In genomic region chr4:147833741-147834140, GRCh38 we compare ENCODE assay signal across 25 cellular contexts.
DNase-seq lines count a peak whose midpoint lies in the region; ATAC-seq and TF ChIP-seq lines count a peak whose summit lies in the region.
"Had no signal": no experiment of that assay in that cellular context is flagged by ENCODE, and none has a peak within 500 bp of the region (broad histone marks: within the 10 kb centered on the region; RNA-seq: fewer than 3 reads in every experiment).

No MANE protein-coding gene starts in this region.

- peaks cover 24% of the 10 kb centered on the region for H3K36me3 Mint-ChIP-seq in chondrocyte (ENCODE audit: low read depth)
- H3K36me3 Mint-ChIP-seq in natural killer cell treated with Interleukin-12 subunit alpha and Interleukin-12 subunit beta and Interleukin-15 and Interleukin-18, amount 100 ng/mL, for 72 hours, result peaks cover 9% of the 10 kb centered on the region
- H3K36me3 Mint-ChIP-seq in activated CD4-positive, alpha-beta memory T cell treated with anti-CD3 and anti-CD28 coated beads for 36 hours, result peaks cover 12% of the 10 kb centered on the region
- H3K36me3 Mint-ChIP-seq: activated naive CD4-positive, alpha-beta T cell treated with anti-CD3 and anti-CD28 coated beads, Interleukin-2, amount 50 U/mL, for 24 hours; stimulated activated memory B cell treated with anti-CD40 and anti-IgM and Interleukin-4, amounts not matched to agents 10 μg/mL and 1 μg/mL and 100 μg/mL, for 72 hours had no signal

- intact Hi-C loops in body of pancreas (cut with DNase I), result no loop called here
- intact Hi-C loops in activated CD4-positive, alpha-beta memory T cell treated with anti-CD3 and anti-CD28 coated beads for 36 hours (cut with micrococcal nuclease), result no loop called here
- intact Hi-C loops in left lung (cut with DNase I), result no loop called here

- POLR2A ChIA-PET in activated CD4-positive, alpha-beta memory T cell treated with anti-CD3 and anti-CD28 coated beads for 36 hours (lab: Charles Lee), result no interaction called here

- DNase-seq in chondrocyte (ENCODE audit: low spot score) (no peak), KG1 (lab: John Stamatoyannopoulos, UW) (no peak), body of pancreas (no peak), left lung (no peak)
- no peak for DNase-seq in natural killer cell treated with Interleukin-12 subunit alpha and Interleukin-12 subunit beta and Interleukin-15 and Interleukin-18, amount 100 ng/mL, for 72 hours (ENCODE audit: low spot score)
- DNase-seq in activated CD4-positive, alpha-beta memory T cell treated with anti-CD3 and anti-CD28 coated beads for 36 hours, result no peak
- DNase-seq: activated CD4-positive, alpha-beta T cell treated with anti-CD3 and anti-CD28 coated beads for 4 hours; anterior cingulate cortex; CD4-positive, alpha-beta T cell; effector CD4-positive, alpha-beta T cell; erythroblast; hypothalamus; left ventricle myocardium superior; MM.1S; NCI-H1417 treated with DMSO at 0.1 percent for 48 hours; NCI-H446 had no signal

- CTCF ChIA-PET in activated CD4-positive, alpha-beta memory T cell treated with anti-CD3 and anti-CD28 coated beads for 36 hours (lab: Charles Lee), result interaction anchor here (1.4 to 1.6 kb wide), 2 partner anchors 33 to 125 kb away, joined by 4 to 5 read pairs; no protein-coding TSS in a partner anchor

- no peaks in the 10 kb centered on the region for H3K36me3 ChIP-seq in subcutaneous abdominal adipose tissue (ENCODE audit: control insufficient read depth in 5 of 5, insufficient read depth in 5 of 5, low read length in 5 of 5)
- no peaks in the 10 kb centered on the region for H3K36me3 ChIP-seq in body of pancreas (replicated peaks in 1 of 2; ENCODE audit: insufficient read depth in 1 of 2, low read depth in 2 of 2)
- H3K36me3 ChIP-seq in left lung, result no peaks in the 10 kb centered on the region
- H3K36me3 ChIP-seq: prostate gland had no signal

- 80 to 83% methylated on average over 2 of the region's 2 CpGs for WGBS in body of pancreas, 2 donors

- ATAC-seq in HG02973 (IDR thresholded peaks at IDR 0.05; ENCODE audit: unreplicated experiment), result peak; percentile 54
- no peak for ATAC-seq in natural killer cell treated with Interleukin-12 subunit alpha and Interleukin-12 subunit beta and Interleukin-15 and Interleukin-18, amount 100 ng/mL, for 72 hours
- no peak for ATAC-seq in body of pancreas
- ATAC-seq in left lung, result no peak
- ATAC-seq: left ventricle myocardium superior had no signal

- H3K9ac ChIP-seq in subcutaneous abdominal adipose tissue (ENCODE audit: low read length in 5 of 5), result no peak overlapping the region

- H3K27me3 ChIP-seq in subcutaneous abdominal adipose tissue (ENCODE audit: control insufficient read depth in 5 of 5, insufficient read depth in 4 of 5, low read length in 5 of 5) (no peaks in the 10 kb centered on the region), body of pancreas (no peaks in the 10 kb centered on the region), left lung (no peaks in the 10 kb centered on the region)

- H3K27ac ChIP-seq in subcutaneous abdominal adipose tissue (ENCODE audit: low read depth, low read length) (peak overlapping the region; percentile 62), body of pancreas (no peak overlapping the region), left lung (peak overlapping the region in 1 of 2 donors; percentile 77)
- H3K27ac ChIP-seq: SK-N-MC had no signal

- H3K4me3 Mint-ChIP-seq in chondrocyte (ENCODE audit: unreplicated experiment), result no peak overlapping the region
- H3K4me3 Mint-ChIP-seq in natural killer cell treated with Interleukin-12 subunit alpha and Interleukin-12 subunit beta and Interleukin-15 and Interleukin-18, amount 100 ng/mL, for 72 hours, result peak overlapping the region; percentile 5
- H3K4me3 Mint-ChIP-seq in activated CD4-positive, alpha-beta memory T cell treated with anti-CD3 and anti-CD28 coated beads for 36 hours, result no peak overlapping the region
- H3K4me3 Mint-ChIP-seq: activated naive CD4-positive, alpha-beta T cell treated with anti-CD3 and anti-CD28 coated beads, Interleukin-2, amount 50 U/mL, for 24 hours; CD4-positive, alpha-beta T cell; neural crest cell; stimulated activated memory B cell treated with anti-CD40 and anti-IgM and Interleukin-4, amounts not matched to agents 10 μg/mL and 1 μg/mL and 100 μg/mL, for 72 hours; T-helper 1 cell treated with Interleukin-12 subunit alpha and Interleukin-12 subunit beta and Interleukin-4 antibody, amounts not matched to agents 30 μg/mL and 1 μg/mL, for 36 hours had no signal

- H3K4me1 Mint-ChIP-seq in chondrocyte (ENCODE audit: low read depth), result peaks cover 92% of the 10 kb centered on the region
- peaks cover 37 to 46% of the 10 kb centered on the region in 2 donors for H3K4me1 Mint-ChIP-seq in natural killer cell treated with Interleukin-12 subunit alpha and Interleukin-12 subunit beta and Interleukin-15 and Interleukin-18, amount 100 ng/mL, for 72 hours (ENCODE audit: low read depth in 2 of 2)
- H3K4me1 Mint-ChIP-seq in activated CD4-positive, alpha-beta memory T cell treated with anti-CD3 and anti-CD28 coated beads for 36 hours (ENCODE audit: low read depth), result peaks cover 29% of the 10 kb centered on the region
- H3K4me1 Mint-ChIP-seq: activated naive CD4-positive, alpha-beta T cell treated with anti-CD3 and anti-CD28 coated beads, Interleukin-2, amount 50 U/mL, for 24 hours had no signal

- H3K4me3 ChIP-seq in subcutaneous abdominal adipose tissue (ENCODE audit: low read depth in 1 of 5, low read length in 5 of 5) (no peak overlapping the region), body of pancreas (no peak overlapping the region), left lung (no peak overlapping the region)
- H3K4me3 ChIP-seq: prostate gland, SK-N-MC, skin epidermis had no signal

- H3K4me1 ChIP-seq in subcutaneous abdominal adipose tissue (ENCODE audit: control insufficient read depth in 5 of 5, insufficient read depth in 5 of 5, low read length in 5 of 5) (peaks cover 4 to 29% (median 28%) of the 10 kb centered on the region in 5 donors), body of pancreas (peaks cover 30% of the 10 kb centered on the region), left lung (peaks cover 27 to 43% of the 10 kb centered on the region in 2 donors)

- H3K27ac Mint-ChIP-seq in chondrocyte (ENCODE audit: unreplicated experiment), result peak overlapping the region; percentile 94
- peak overlapping the region in 1 of 2 donors; percentile 18 for H3K27ac Mint-ChIP-seq in natural killer cell treated with Interleukin-12 subunit alpha and Interleukin-12 subunit beta and Interleukin-15 and Interleukin-18, amount 100 ng/mL, for 72 hours
- H3K27ac Mint-ChIP-seq in activated CD4-positive, alpha-beta memory T cell treated with anti-CD3 and anti-CD28 coated beads for 36 hours, result no peak overlapping the region
- H3K27ac Mint-ChIP-seq: activated naive CD4-positive, alpha-beta T cell treated with anti-CD3 and anti-CD28 coated beads, Interleukin-2, amount 50 U/mL, for 24 hours; CD4-positive, alpha-beta T cell; stimulated activated memory B cell treated with anti-CD40 and anti-IgM and Interleukin-4, amounts not matched to agents 10 μg/mL and 1 μg/mL and 100 μg/mL, for 72 hours; T-helper 1 cell treated with Interleukin-12 subunit alpha and Interleukin-12 subunit beta and Interleukin-4 antibody, amounts not matched to agents 30 μg/mL and 1 μg/mL, for 36 hours had no signal

- H3K9me3 ChIP-seq in subcutaneous abdominal adipose tissue (ENCODE audit: control insufficient read depth in 5 of 5, low read length in 5 of 5), result no peaks in the 10 kb centered on the region
- H3K9me3 ChIP-seq in body of pancreas, result no peaks in the 10 kb centered on the region
- no peaks in the 10 kb centered on the region for H3K9me3 ChIP-seq in left lung
- H3K9me3 ChIP-seq: prostate gland had no signal

- peaks cover 7% of the 10 kb centered on the region for H3K9me3 Mint-ChIP-seq in chondrocyte (ENCODE audit: low read depth)
- H3K9me3 Mint-ChIP-seq in natural killer cell treated with Interleukin-12 subunit alpha and Interleukin-12 subunit beta and Interleukin-15 and Interleukin-18, amount 100 ng/mL, for 72 hours, result no peaks in the 10 kb centered on the region
- H3K9me3 Mint-ChIP-seq in activated CD4-positive, alpha-beta memory T cell treated with anti-CD3 and anti-CD28 coated beads for 36 hours, result no peaks in the 10 kb centered on the region
- H3K9me3 Mint-ChIP-seq: activated naive CD4-positive, alpha-beta T cell treated with anti-CD3 and anti-CD28 coated beads, Interleukin-2, amount 50 U/mL, for 24 hours; CD4-positive, alpha-beta T cell; neural crest cell; T-helper 1 cell treated with Interleukin-12 subunit alpha and Interleukin-12 subunit beta and Interleukin-4 antibody, amounts not matched to agents 30 μg/mL and 1 μg/mL, for 36 hours had no signal

- TF ChIP-seq POLR2A in body of pancreas (IDR thresholded peaks at IDR 0.05), result no peak

- no peaks in the 10 kb centered on the region for H3K27me3 Mint-ChIP-seq in chondrocyte (ENCODE audit: low read depth)
- no peaks in the 10 kb centered on the region for H3K27me3 Mint-ChIP-seq in natural killer cell treated with Interleukin-12 subunit alpha and Interleukin-12 subunit beta and Interleukin-15 and Interleukin-18, amount 100 ng/mL, for 72 hours
- no peaks in the 10 kb centered on the region for H3K27me3 Mint-ChIP-seq in activated CD4-positive, alpha-beta memory T cell treated with anti-CD3 and anti-CD28 coated beads for 36 hours
- H3K27me3 Mint-ChIP-seq: activated naive CD4-positive, alpha-beta T cell treated with anti-CD3 and anti-CD28 coated beads, Interleukin-2, amount 50 U/mL, for 24 hours; CD4-positive, alpha-beta T cell had no signal

- TF ChIP-seq CTCF in chondrocyte (IDR thresholded peaks at IDR 0.05) (no peak), body of pancreas (IDR thresholded peaks at IDR 0.05) (no peak), left lung (IDR thresholded peaks at IDR 0.05) (no peak)
